9 cellular contexts compared by ENCODE assay signal in the genomic region with DNA sequence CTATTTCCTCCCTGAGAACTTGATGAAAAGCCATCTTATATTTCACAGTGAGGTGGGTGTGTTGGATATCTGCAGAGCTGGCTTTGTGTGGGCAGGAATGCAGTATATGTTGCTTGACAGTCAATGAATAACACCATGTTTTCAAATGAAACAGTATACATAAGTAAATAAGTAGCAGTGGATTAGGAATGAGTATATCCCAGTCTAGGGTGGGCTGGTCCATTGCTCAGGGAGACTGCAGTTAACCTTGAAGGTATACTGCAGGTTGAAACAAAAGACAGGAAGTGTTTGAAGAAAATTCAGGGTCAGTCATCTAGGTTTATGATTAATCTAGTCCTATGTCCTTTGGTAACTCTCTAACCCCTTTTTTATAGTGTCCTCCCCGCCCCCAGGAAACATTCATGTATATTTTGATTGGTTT. TPM values are rescaled to one million over a fixed set of nuclear protein-coding genes. Genes with fewer than 3 reads are reported as not detected.
DNase-seq lines count a peak whose midpoint lies in the region; ATAC-seq and TF ChIP-seq lines count a peak whose summit lies in the region.
"Had no signal": no experiment of that assay in that cellular context is flagged by ENCODE, and none has a peak within 500 bp of the region (broad histone marks: within the 10 kb centered on the region; RNA-seq: fewer than 3 reads in every experiment).

No MANE protein-coding gene starts in this region.

- TF ChIP-seq CTCF in coronary artery (IDR thresholded peaks at IDR 0.05), result no peak

- H3K4me1 Mint-ChIP-seq in IgD-negative memory B cell, result peaks cover 17 to 28% (median 20%) of the 10 kb centered on the region in 3 donors
- H3K4me1 Mint-ChIP-seq in natural killer cell treated with Interleukin-12 subunit alpha and Interleukin-12 subunit beta and Interleukin-15 and Interleukin-18, amount 100 ng/mL, for 72 hours (ENCODE audit: low read depth in 2 of 2), result peaks cover 17 to 23% of the 10 kb centered on the region in 2 donors

- no peak for ATAC-seq in natural killer cell treated with Interleukin-12 subunit alpha and Interleukin-12 subunit beta and Interleukin-15 and Interleukin-18, amount 100 ng/mL, for 72 hours
- ATAC-seq in GM18505 (IDR thresholded peaks at IDR 0.05; ENCODE audit: unreplicated experiment), result no peak

- H3K9me3 ChIP-seq in BLaER1, result no peaks in the 10 kb centered on the region

- peak overlapping the region; percentile 91 for H3K4me2 ChIP-seq in BLaER1

- H3K36me3 Mint-ChIP-seq in IgD-negative memory B cell, result no peaks in the 10 kb centered on the region
- H3K36me3 Mint-ChIP-seq in natural killer cell treated with Interleukin-12 subunit alpha and Interleukin-12 subunit beta and Interleukin-15 and Interleukin-18, amount 100 ng/mL, for 72 hours, result no peaks in the 10 kb centered on the region

- H3K4me3 ChIP-seq in BLaER1 (peak overlapping the region; percentile 97), coronary artery (peak overlapping the region; percentile 93)

- H3K4me3 Mint-ChIP-seq in IgD-negative memory B cell, result peak overlapping the region; percentile 92 to 95 (median 94)
- peak overlapping the region; percentile 93 for H3K4me3 Mint-ChIP-seq in natural killer cell treated with Interleukin-12 subunit alpha and Interleukin-12 subunit beta and Interleukin-15 and Interleukin-18, amount 100 ng/mL, for 72 hours

- peak overlapping the region in 2 of 3 donors; percentile 10 to 20 for H3K27ac Mint-ChIP-seq in IgD-negative memory B cell
- peak overlapping the region in 1 of 2 donors; percentile 69 for H3K27ac Mint-ChIP-seq in natural killer cell treated with Interleukin-12 subunit alpha and Interleukin-12 subunit beta and Interleukin-15 and Interleukin-18, amount 100 ng/mL, for 72 hours

- no peaks in the 10 kb centered on the region for H3K27me3 ChIP-seq in BLaER1

- intact Hi-C loops in posterior cingulate gyrus (cut with DNase I), result loop anchor here (5.0 kb wide), 1 partner anchor 220 kb away; the partner anchor contains the start of genes CAPZA1 and ST7L

- H4K20me1 ChIP-seq in BLaER1, result peaks cover 21% of the 10 kb centered on the region; the same call in 1 of the 2 replicates

- no peak for DNase-seq in coronary artery (ENCODE audit: low spot score)
- no peak for DNase-seq in natural killer cell treated with Interleukin-12 subunit alpha and Interleukin-12 subunit beta and Interleukin-15 and Interleukin-18, amount 100 ng/mL, for 72 hours (ENCODE audit: low spot score)
- DNase-seq in GF-D8 (lab: John Stamatoyannopoulos, UW), result no peak
- DNase-seq in posterior cingulate gyrus, result no peak
- no peak for DNase-seq in globus pallidus (ENCODE audit: low spot score)
- DNase-seq: activated effector memory CD4-positive, alpha-beta T cell treated with Interleukin-2 at 50 U/mL for 16 hours had no signal

- H3K36me3 ChIP-seq in BLaER1, result no peaks in the 10 kb centered on the region

- H3K27me3 Mint-ChIP-seq in IgD-negative memory B cell, result peaks cover 8% of the 10 kb centered on the region
- peaks cover 29 to 50% of the 10 kb centered on the region in 2 donors for H3K27me3 Mint-ChIP-seq in natural killer cell treated with Interleukin-12 subunit alpha and Interleukin-12 subunit beta and Interleukin-15 and Interleukin-18, amount 100 ng/mL, for 72 hours

- H3K27ac ChIP-seq in BLaER1, result no peak overlapping the region
- peak overlapping the region; percentile 92 to 97 for H3K27ac ChIP-seq in coronary artery

- TF ChIP-seq POLR2A in GM18505 (IDR thresholded peaks at IDR 0.05; ENCODE audit: borderline replicate concordance, extremely low read depth, insufficient read depth, insufficient read length), result no peak

- H3K9ac ChIP-seq in BLaER1, result peak overlapping the region; percentile 78

- no peaks in the 10 kb centered on the region for H3K9me3 Mint-ChIP-seq in IgD-negative memory B cell
- no peaks in the 10 kb centered on the region for H3K9me3 Mint-ChIP-seq in natural killer cell treated with Interleukin-12 subunit alpha and Interleukin-12 subunit beta and Interleukin-15 and Interleukin-18, amount 100 ng/mL, for 72 hours

- H3K4me1 ChIP-seq in BLaER1, result peaks cover 44% of the 10 kb centered on the region

RNA-seq across cellular contexts. Expression of gene CTTNBP2NL, which starts 1.0 kb away (rescaled TPM):
- polyA plus RNA-seq in IgD-negative memory B cell, result 0.76 TPM
- 1 to 10 TPM in 1 of 2 donors, under 1 TPM in 1; 0.67 to 1.8 TPM for total RNA-seq in natural killer cell treated with Interleukin-12 subunit alpha and Interleukin-12 subunit beta and Interleukin-15 and Interleukin-18, amount 100 ng/mL, for 72 hours
